9 cellular contexts compared by ENCODE assay signal in genomic region chr11:128501576-128502549, GRCh38.
DNase-seq lines count a peak whose midpoint lies in the region; ATAC-seq, FAIRE-seq and TF ChIP-seq lines count a peak whose summit lies in the region.
"Had no signal": no experiment of that assay in that cellular context is flagged by ENCODE, and none has a peak within 500 bp of the region (broad histone marks: within the 10 kb centered on the region; RNA-seq: fewer than 3 reads in every experiment).

No MANE protein-coding gene starts in this region.

- no peaks in the 10 kb centered on the region for H3K9me3 Mint-ChIP-seq in CD8-positive, alpha-beta T cell
- H3K9me3 Mint-ChIP-seq in neural progenitor cell: no peaks in the 10 kb centered on the region

- no peak for DNase-seq in CD8-positive, alpha-beta T cell
- DNase-seq in esophagus squamous epithelium (lab: John Stamatoyannopoulos, UW) (no peak), neural progenitor cell (ENCODE audit: low spot score) (peak; percentile 27), H54 (ENCODE audit: insufficient read length, low spot score) (no peak)
- DNase-seq: activated effector memory CD4-positive, alpha-beta T cell treated with Interleukin-2 at 50 U/mL for 16 hours had no signal

- H3K36me3 ChIP-seq in CD8-positive, alpha-beta T cell (ENCODE audit: insufficient read depth, low read length): peaks cover 17% of the 10 kb centered on the region
- no peaks in the 10 kb centered on the region for H3K36me3 ChIP-seq in esophagus squamous epithelium
- H3K36me3 ChIP-seq in neural progenitor cell: no peaks in the 10 kb centered on the region

- peak overlapping the region; percentile 26 for H3K27ac ChIP-seq in CD8-positive, alpha-beta T cell (ENCODE audit: low read depth, low read length)
- H3K27ac ChIP-seq in esophagus squamous epithelium: peak overlapping the region in 3 of 4 donors; percentile 59 to 69 (median 61)
- H3K27ac ChIP-seq in neural progenitor cell: no peak overlapping the region

- intact Hi-C loops in CD8-positive, alpha-beta T cell (cut with DNase I, micrococcal nuclease): loop anchor here in 1 of 2 experiments (1.0 to 10.0 kb wide), 4 partner anchors 9 to 467 kb away; no protein-coding TSS in a partner anchor
- intact Hi-C loops in esophagus squamous epithelium (cut with DNase I): no loop called here

- TF ChIP-seq POLR2A in esophagus squamous epithelium (IDR thresholded peaks at IDR 0.05): no peak
- TF ChIP-seq POLR2A in H54 (IDR thresholded peaks at IDR 0.05; ENCODE audit: low read depth, low read length): no peak

- no peak for ATAC-seq in CD8-positive, alpha-beta T cell
- ATAC-seq in HG03439 (IDR thresholded peaks at IDR 0.05; ENCODE audit: unreplicated experiment) (no peak), HG02759 (IDR thresholded peaks at IDR 0.05; ENCODE audit: unreplicated experiment) (no peak), HG02763 (IDR thresholded peaks at IDR 0.05; ENCODE audit: unreplicated experiment) (no peak)

- peaks cover 90% of the 10 kb centered on the region for H3K36me3 Mint-ChIP-seq in CD8-positive, alpha-beta T cell
- peaks cover 6% of the 10 kb centered on the region for H3K36me3 Mint-ChIP-seq in neural progenitor cell

- peak overlapping the region; percentile 83 for H3K4me3 Mint-ChIP-seq in CD8-positive, alpha-beta T cell
- no peak overlapping the region for H3K4me3 Mint-ChIP-seq in neural progenitor cell

- H3K27ac Mint-ChIP-seq in CD8-positive, alpha-beta T cell: peak overlapping the region; percentile 98
- no peak overlapping the region for H3K27ac Mint-ChIP-seq in neural progenitor cell

- 44 to 46% methylated on average over 5 of the region's 5 CpGs for WGBS in esophagus squamous epithelium, 2 donors

- H3K27me3 ChIP-seq in CD8-positive, alpha-beta T cell (ENCODE audit: insufficient read depth, low read length): no peaks in the 10 kb centered on the region
- H3K27me3 ChIP-seq in esophagus squamous epithelium (no peaks in the 10 kb centered on the region), neural progenitor cell (no peaks in the 10 kb centered on the region)

- FAIRE-seq in H54 (lab: Jason Lieb, UNC): no peak

- no peaks in the 10 kb centered on the region for H4K20me1 ChIP-seq in neural progenitor cell (ENCODE audit: low read depth)

- no peak overlapping the region for H3K9ac ChIP-seq in neural progenitor cell

- H3K79me2 ChIP-seq in neural progenitor cell (ENCODE audit: low read depth): no peaks in the 10 kb centered on the region

- H3K27me3 Mint-ChIP-seq in CD8-positive, alpha-beta T cell (ENCODE audit: low read depth): no peaks in the 10 kb centered on the region
- H3K27me3 Mint-ChIP-seq in neural progenitor cell (ENCODE audit: insufficient read depth, low read depth): peaks cover 12% of the 10 kb centered on the region

- H3K4me2 ChIP-seq in neural progenitor cell: no peak overlapping the region

- CTCF ChIA-PET in CD8-positive, alpha-beta T cell (lab: Charles Lee): interaction anchor here (0.9 to 16.8 kb wide), 11 partner anchors 9 to 344 kb away, joined by 3 to 173 read pairs (median 4); no protein-coding TSS in a partner anchor

- H2AFZ ChIP-seq in neural progenitor cell (replicated peaks): no peak overlapping the region

- TF ChIP-seq CTCF in CD8-positive, alpha-beta T cell (IDR thresholded peaks at IDR 0.05): no peak
- TF ChIP-seq CTCF in esophagus squamous epithelium (IDR thresholded peaks at IDR 0.05) (no peak), neural progenitor cell (IDR thresholded peaks at IDR 0.05) (no peak)

- POLR2A ChIA-PET in CD8-positive, alpha-beta T cell (lab: Charles Lee): interaction anchor here (0.6 to 16.4 kb wide), 19 partner anchors 11 to 211 kb away, joined by 3 to 270 read pairs (median 5); no protein-coding TSS in a partner anchor

- no peaks in the 10 kb centered on the region for H3K9me3 ChIP-seq in CD8-positive, alpha-beta T cell (ENCODE audit: low read length)
- H3K9me3 ChIP-seq in esophagus squamous epithelium: no peaks in the 10 kb centered on the region
- H3K9me3 ChIP-seq in neural progenitor cell (ENCODE audit: low read depth): no peaks in the 10 kb centered on the region

- H3K4me3 ChIP-seq in CD8-positive, alpha-beta T cell (ENCODE audit: low read depth, low read length): peak overlapping the region; percentile 30
- H3K4me3 ChIP-seq in esophagus squamous epithelium: no peak overlapping the region
- H3K4me3 ChIP-seq in neural progenitor cell: no peak overlapping the region

- H3F3A ChIP-seq in neural progenitor cell (ENCODE audit: low read depth): no peaks in the 10 kb centered on the region

- H3K4me1 ChIP-seq in CD8-positive, alpha-beta T cell (ENCODE audit: insufficient read depth, low read length): peaks cover 98% of the 10 kb centered on the region
- peaks cover 20 to 100% (median 60%) of the 10 kb centered on the region in 3 donors for H3K4me1 ChIP-seq in esophagus squamous epithelium
- H3K4me1 ChIP-seq in neural progenitor cell: peaks cover 7% of the 10 kb centered on the region

- H3K4me1 Mint-ChIP-seq in CD8-positive, alpha-beta T cell (ENCODE audit: low read depth): peaks cover 98% of the 10 kb centered on the region
- H3K4me1 Mint-ChIP-seq in neural progenitor cell: peaks cover 33% of the 10 kb centered on the region

TF ChIP-seq in PFSK-1, 5 proteins besides CTCF, POLR2A, EP300 and RAD21:
- peak; percentile 18; the same call in 1 of the 2 replicates for TF ChIP-seq SIN3A (IDR thresholded peaks at IDR 0.05; ENCODE audit: borderline replicate concordance, insufficient read depth, low read length)
- TF ChIP-seq POLR2AphosphoS5 (IDR thresholded peaks at IDR 0.05; ENCODE audit: low read depth, low read length): peak; percentile 70; the same call in 1 of the 2 replicates
- TF ChIP-seq REST (IDR thresholded peaks at IDR 0.05; ENCODE audit: insufficient read depth in 1 of 2, low read depth in 2 of 2, low read length in 2 of 2): no peak
